In the genomic region with DNA sequence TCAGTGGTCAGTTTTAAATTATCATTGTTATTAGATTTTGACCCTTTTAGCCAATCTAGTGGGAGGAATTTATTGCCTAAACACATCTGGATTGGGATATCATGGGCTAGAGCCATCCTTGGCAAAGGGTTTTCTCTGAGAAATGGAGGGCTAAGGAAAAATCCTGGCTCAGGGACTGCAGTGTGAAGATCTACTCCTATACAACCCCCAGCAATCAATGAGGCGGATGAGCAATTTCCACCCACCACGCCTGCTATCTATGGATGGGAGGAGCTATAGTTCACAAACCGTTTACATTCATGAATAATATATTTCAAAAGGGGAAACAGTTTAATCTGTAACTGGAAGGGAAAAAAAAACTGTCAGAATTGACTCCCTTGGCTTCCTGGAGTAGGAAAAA, we compare ENCODE assay signal across 11 cellular contexts. TPM values are rescaled to one million over a fixed set of nuclear protein-coding genes. Genes with fewer than 3 reads are reported as not detected.
DNase-seq lines count a peak whose midpoint lies in the region; ATAC-seq and TF ChIP-seq lines count a peak whose summit lies in the region.
"Had no signal": no experiment of that assay in that cellular context is flagged by ENCODE, and none has a peak within 500 bp of the region (broad histone marks: within the 10 kb centered on the region; RNA-seq: fewer than 3 reads in every experiment).

No MANE protein-coding gene starts in this region.

- TF ChIP-seq CTCF in AG04450 (IDR thresholded peaks at IDR 0.05; ENCODE audit: low read depth, low read length) (no peak), colonic mucosa (IDR thresholded peaks at IDR 0.05) (no peak), neural crest cell (conservative IDR thresholded peaks at IDR 0.05) (no peak)

- H3K27ac ChIP-seq in AG04450 (ENCODE audit: low read depth, low read length) = peak overlapping the region; percentile 58
- peak overlapping the region; percentile 68 for H3K27ac ChIP-seq in colonic mucosa

- peaks cover 66% of the 10 kb centered on the region for H3K27me3 Mint-ChIP-seq in neural crest cell (ENCODE audit: low read depth)

- peaks cover 9% of the 10 kb centered on the region for H3K4me1 ChIP-seq in colonic mucosa

- no peaks in the 10 kb centered on the region for H3K36me3 Mint-ChIP-seq in neural crest cell (ENCODE audit: low read depth)

- H3K9ac ChIP-seq in colonic mucosa (ENCODE audit: low read depth in 2 of 2, low read length in 2 of 2) = peak overlapping the region in 1 of 2 donors; percentile 81

- no peak for ATAC-seq in HG03571 (IDR thresholded peaks at IDR 0.05; ENCODE audit: unreplicated experiment)
- no peak for ATAC-seq in HG03342 (IDR thresholded peaks at IDR 0.05; ENCODE audit: unreplicated experiment)
- no peak for ATAC-seq in GM18517 (IDR thresholded peaks at IDR 0.05; ENCODE audit: unreplicated experiment)
- no peak for ATAC-seq in GM21423 (IDR thresholded peaks at IDR 0.05; ENCODE audit: unreplicated experiment)

- intact Hi-C loops in colonic mucosa (cut with DNase I) = loop anchor here (5.0 kb wide), 2 partner anchors 90 to 265 kb away; no protein-coding TSS in a partner anchor

- no peak overlapping the region for H3K27ac Mint-ChIP-seq in neural crest cell (ENCODE audit: unreplicated experiment)
- H3K27ac Mint-ChIP-seq: activated T-cell treated with anti-CD3 and anti-CD28 coated beads, Interleukin-2, amount 50 U/mL, for 24 hours had no signal

- peaks cover 38% of the 10 kb centered on the region for H3K4me1 Mint-ChIP-seq in neural crest cell

- DNase-seq in AG04450 (ENCODE audit: low read depth, low spot score) (no peak), OCI-M1 (lab: John Stamatoyannopoulos, UW) (peak; percentile 54), colonic mucosa (no peak), neural crest cell (ENCODE audit: low read depth, low spot score) (no peak)
- DNase-seq: activated T-cell treated with anti-CD3 and anti-CD28 coated beads, Interleukin-2, amount 50 U/mL, for 24 hours; stimulated activated CD4-positive, alpha-beta T cell treated with anti-CD3 and anti-CD28 coated beads, Interleukin-4, amount 100 ng/mL, for 1 hour had no signal

- H3K27me3 ChIP-seq in AG04450 (ENCODE audit: control insufficient read depth, insufficient read depth, low read length) (no peaks in the 10 kb centered on the region), colonic mucosa (peaks cover 23% of the 10 kb centered on the region)

- no peaks in the 10 kb centered on the region for H3K36me3 ChIP-seq in colonic mucosa

- H3K4me3 Mint-ChIP-seq in neural crest cell = peak overlapping the region; percentile 90

- H3K9me3 ChIP-seq in AG04450 (ENCODE audit: control insufficient read depth, insufficient read depth, low read length) (no peaks in the 10 kb centered on the region; the same call in 1 of the 2 replicates), colonic mucosa (no peaks in the 10 kb centered on the region)
- H3K9me3 ChIP-seq: mucosa of descending colon had no signal

- H3K4me3 ChIP-seq in AG04450 (ENCODE audit: low read depth, low read length) = peak overlapping the region; percentile 97
- H3K4me3 ChIP-seq in colonic mucosa = peak overlapping the region; percentile 51
- H3K4me3 ChIP-seq: mucosa of descending colon had no signal

- CTCF ChIA-PET in AG04450 (lab: Charles Lee) = interaction anchor here (0.8 to 6.4 kb wide), 8 partner anchors 19 to 354 kb away, joined by 3 to 110 read pairs (median 8); no protein-coding TSS in a partner anchor

- POLR2A ChIA-PET in AG04450 (lab: Yijun Ruan, JAX) = interaction anchor here (1.1 kb wide), 1 partner anchor 256 kb away, joined by 3 read pairs; no protein-coding TSS in a partner anchor

- no peaks in the 10 kb centered on the region for H3K9me3 Mint-ChIP-seq in neural crest cell
- H3K9me3 Mint-ChIP-seq: activated T-cell treated with anti-CD3 and anti-CD28 coated beads, Interleukin-2, amount 50 U/mL, for 24 hours had no signal

RNA-seq across cellular contexts. Expression of gene CAV1, which starts 2.7 kb away (rescaled TPM):
- polyA plus RNA-seq in AG04450 (2011; rRNA removed) = 1,209 and 1,356 TPM in 2 replicates
- polyA minus RNA-seq in AG04450 (2011; rRNA and poly(A)+ RNA removed) = 1,205 and 1,557 TPM in 2 replicates
- 10 to 100 TPM; 16.1 to 87.0 TPM for total RNA-seq in colonic mucosa
- 3.7 and 5.3 TPM in 2 replicates for total RNA-seq in neural crest cell

RNA-seq across cellular contexts. Expression of gene CAV2, which starts 28.0 kb away (rescaled TPM):
- 241 and 265 TPM in 2 replicates for polyA plus RNA-seq in AG04450 (2011; rRNA removed)
- polyA minus RNA-seq in AG04450 (2011; rRNA and poly(A)+ RNA removed) = 173 and 190 TPM in 2 replicates
- 10 to 100 TPM in 1 of 2 donors, 1 to 10 TPM in 1; 4.2 to 22.0 TPM for total RNA-seq in colonic mucosa
- total RNA-seq in neural crest cell = 1.6 and 1.9 TPM in 2 replicates
